ENCODE assay signal across 12 cellular contexts in genomic region chr6:140051521-140052455, GRCh38.
DNase-seq lines count a peak whose midpoint lies in the region; ATAC-seq and TF ChIP-seq lines count a peak whose summit lies in the region.
"Had no signal": no experiment of that assay in that cellular context is flagged by ENCODE, and none has a peak within 500 bp of the region (broad histone marks: within the 10 kb centered on the region; RNA-seq: fewer than 3 reads in every experiment).

No MANE protein-coding gene starts in this region.

- H4K20me1 ChIP-seq in mammary epithelial cell (ENCODE audit: insufficient read depth, low read length) (no peaks in the 10 kb centered on the region), neural progenitor cell (ENCODE audit: low read depth) (no peaks in the 10 kb centered on the region)

- TF ChIP-seq POLR2A in gastroesophageal sphincter (IDR thresholded peaks at IDR 0.05): no peak

- no peaks in the 10 kb centered on the region for H3K36me3 Mint-ChIP-seq in CD8-positive, alpha-beta T cell
- no peaks in the 10 kb centered on the region for H3K36me3 Mint-ChIP-seq in neural progenitor cell

- no peak overlapping the region for H3K4me3 ChIP-seq in mammary epithelial cell (replicated peaks in 1 of 3; ENCODE audit: insufficient read depth in 1 of 3, low read depth in 2 of 3, low read length in 3 of 3)
- no peak overlapping the region for H3K4me3 ChIP-seq in mesenchymal stem cell (ENCODE audit: insufficient read depth in 1 of 2, low read depth in 1 of 2, low read length in 2 of 2)
- no peak overlapping the region for H3K4me3 ChIP-seq in gastroesophageal sphincter
- H3K4me3 ChIP-seq in CD8-positive, alpha-beta T cell (ENCODE audit: low read depth, low read length): no peak overlapping the region
- H3K4me3 ChIP-seq in neural progenitor cell: no peak overlapping the region
- H3K4me3 ChIP-seq: cardiac muscle cell had no signal

- H3K4me2 ChIP-seq in mammary epithelial cell (ENCODE audit: insufficient read depth, low read depth, low read length) (peak overlapping the region; percentile 58), mesenchymal stem cell (ENCODE audit: low read length, poor library complexity, severe bottlenecking) (no peak overlapping the region), neural progenitor cell (no peak overlapping the region)
- H3K4me2 ChIP-seq: KMS-11 had no signal

- intact Hi-C loops in mammary epithelial cell (cut with micrococcal nuclease): loop anchor here (1.0 to 10.0 kb wide), 8 partner anchors 11 to 870 kb away; partner anchors contain the start of gene CITED2
- intact Hi-C loops in CD8-positive, alpha-beta T cell (cut with DNase I, micrococcal nuclease): no loop called here

- in situ Hi-C loops in mammary epithelial cell (cut with MboI; ENCODE audit: low sequenced_read_pairs in 2 of 2): no loop called here

- no peak overlapping the region for H3K23ac ChIP-seq in mesenchymal stem cell (ENCODE audit: low read length in 2 of 2)

- no peak overlapping the region for H2BK120ac ChIP-seq in mesenchymal stem cell (ENCODE audit: low read depth, low read length)

- H3K4me1 ChIP-seq in mammary epithelial cell (ENCODE audit: insufficient read depth, low read length): peaks cover 32% of the 10 kb centered on the region
- peaks cover 1% of the 10 kb centered on the region for H3K4me1 ChIP-seq in mesenchymal stem cell (ENCODE audit: control insufficient read depth, insufficient read depth, low read depth, low read length)
- H3K4me1 ChIP-seq in gastroesophageal sphincter: no peaks in the 10 kb centered on the region
- no peaks in the 10 kb centered on the region for H3K4me1 ChIP-seq in CD8-positive, alpha-beta T cell (ENCODE audit: insufficient read depth, low read length)
- H3K4me1 ChIP-seq in neural progenitor cell: peaks cover 13% of the 10 kb centered on the region

- H3K27me3 ChIP-seq in mammary epithelial cell (ENCODE audit: insufficient read depth, low read length): no peaks in the 10 kb centered on the region
- no peaks in the 10 kb centered on the region for H3K27me3 ChIP-seq in mesenchymal stem cell (ENCODE audit: control insufficient read depth in 1 of 2, insufficient read depth in 1 of 2, low read length in 2 of 2)
- no peaks in the 10 kb centered on the region for H3K27me3 ChIP-seq in gastroesophageal sphincter
- no peaks in the 10 kb centered on the region for H3K27me3 ChIP-seq in CD8-positive, alpha-beta T cell (ENCODE audit: insufficient read depth, low read length)
- H3K27me3 ChIP-seq in neural progenitor cell: no peaks in the 10 kb centered on the region
- H3K27me3 ChIP-seq: cardiac muscle cell had no signal

- TF ChIP-seq EP300 in gastroesophageal sphincter (IDR thresholded peaks at IDR 0.05): no peak

- peak overlapping the region; percentile 76 for H2AK5ac ChIP-seq in mesenchymal stem cell (ENCODE audit: low read length, severe bottlenecking)

- H3F3A ChIP-seq in neural progenitor cell (ENCODE audit: low read depth): peaks cover 6% of the 10 kb centered on the region

- no peak overlapping the region for H3K27ac Mint-ChIP-seq in CD8-positive, alpha-beta T cell
- H3K27ac Mint-ChIP-seq in neural progenitor cell: no peak overlapping the region
- H3K27ac Mint-ChIP-seq: activated CD8-positive, alpha-beta T cell treated with anti-CD3 and anti-CD28 coated beads, Interleukin-2, amount 10 ng/mL, durations not matched to agents 7 days and 5 days had no signal

- no peak overlapping the region for H3K14ac ChIP-seq in mesenchymal stem cell (ENCODE audit: low read length in 2 of 2)

- H3K79me2 ChIP-seq in mammary epithelial cell (ENCODE audit: insufficient read depth, low read length): no peaks in the 10 kb centered on the region
- no peaks in the 10 kb centered on the region for H3K79me2 ChIP-seq in neural progenitor cell (ENCODE audit: low read depth)

- H4K91ac ChIP-seq in mesenchymal stem cell (ENCODE audit: low read length): peak overlapping the region; percentile 27

- peak overlapping the region; percentile 36 for H2AFZ ChIP-seq in mammary epithelial cell (ENCODE audit: low read depth, low read length)
- H2AFZ ChIP-seq in mesenchymal stem cell (ENCODE audit: low read depth, low read length): no peak overlapping the region
- H2AFZ ChIP-seq in neural progenitor cell (replicated peaks): no peak overlapping the region

- TF ChIP-seq CTCF in mammary epithelial cell (conservative IDR thresholded peaks at IDR 0.05 in 1 of 2, IDR thresholded peaks at IDR 0.05 in 1 of 2; ENCODE audit: extremely low read depth in 1 of 2, insufficient read depth in 1 of 2, low read depth in 1 of 2, low read length in 2 of 2) (no peak), gastroesophageal sphincter (IDR thresholded peaks at IDR 0.05) (no peak), neural progenitor cell (IDR thresholded peaks at IDR 0.05) (no peak)
- no peak for TF ChIP-seq CTCF in CD8-positive, alpha-beta T cell (IDR thresholded peaks at IDR 0.05)

- H3K27ac ChIP-seq in mammary epithelial cell (ENCODE audit: insufficient read depth, low read depth, low read length) (peak overlapping the region; percentile 93), mesenchymal stem cell (ENCODE audit: low read length, poor library complexity, severe bottlenecking) (peak overlapping the region; percentile 79), gastroesophageal sphincter (no peak overlapping the region), neural progenitor cell (no peak overlapping the region)
- no peak overlapping the region for H3K27ac ChIP-seq in CD8-positive, alpha-beta T cell (ENCODE audit: low read depth, low read length)
- H3K27ac ChIP-seq: cardiac muscle cell, KMS-11 had no signal

- CTCF ChIA-PET in mammary epithelial cell (lab: Charles Lee; ENCODE audit: low non-redundant PET): interaction anchor here (0.6 to 1.2 kb wide), 5 partner anchors 21 to 682 kb away, joined by 4 to 5 read pairs (median 4); no protein-coding TSS in a partner anchor
- CTCF ChIA-PET in CD8-positive, alpha-beta T cell (lab: Charles Lee): interaction anchor here (1.3 kb wide), 1 partner anchor 1512 kb away, joined by 5 read pairs; no protein-coding TSS in a partner anchor

- TSS peak; percentile 77 for BruUV-seq in mammary epithelial cell (replicated peaks; lab: Mats Ljungman, UMichigan)

- ATAC-seq in gastroesophageal sphincter: no peak
- ATAC-seq in HG02884 (IDR thresholded peaks at IDR 0.05; ENCODE audit: unreplicated experiment): no peak
- ATAC-seq in CD8-positive, alpha-beta T cell: no peak
- ATAC-seq: activated CD8-positive, alpha-beta T cell treated with anti-CD3 and anti-CD28 coated beads, Interleukin-2, amount 10 ng/mL, durations not matched to agents 7 days and 5 days had no signal

- no peaks in the 10 kb centered on the region for H3K79me1 ChIP-seq in mesenchymal stem cell (replicated peaks; ENCODE audit: low read length, poor library complexity, severe bottlenecking)

- dilution Hi-C loops in mammary epithelial cell (cut with HindIII; ENCODE audit: low sequenced_read_pairs): loop anchor here (5.0 kb wide), 1 partner anchor 674 kb away; no protein-coding TSS in a partner anchor

- H3K27me3 Mint-ChIP-seq in CD8-positive, alpha-beta T cell (ENCODE audit: low read depth): peaks cover 8% of the 10 kb centered on the region
- H3K27me3 Mint-ChIP-seq in neural progenitor cell (ENCODE audit: insufficient read depth, low read depth): no peaks in the 10 kb centered on the region

- 17% methylated on average over 6 of the region's 6 CpGs for WGBS in mammary epithelial cell (ENCODE audit: low coverage, missing lambda C conversion rate)
- 0% methylated on average over 4 of the region's 6 CpGs for WGBS in mesenchymal stem cell
- WGBS in gastroesophageal sphincter (ENCODE audit: low coverage in 1 of 2), 2 donors: 48 to 57% methylated on average over 5 to 6 of the region's 6 CpGs

- H3K9ac ChIP-seq in mammary epithelial cell (ENCODE audit: insufficient read depth, low read length) (peak overlapping the region; percentile 67), mesenchymal stem cell (ENCODE audit: low read length) (peak overlapping the region; percentile 61), neural progenitor cell (no peak overlapping the region)
- H3K9ac ChIP-seq: KMS-11 had no signal

- no peak overlapping the region for H2BK15ac ChIP-seq in mesenchymal stem cell (ENCODE audit: low read depth, poor library complexity, severe bottlenecking)

- H3K9me3 Mint-ChIP-seq in CD8-positive, alpha-beta T cell: no peaks in the 10 kb centered on the region
- H3K9me3 Mint-ChIP-seq in neural progenitor cell: no peaks in the 10 kb centered on the region

- DNase-seq in COLO829 (ENCODE audit: low spot score): peak; percentile 58
- DNase-seq in NCI-H1436 treated with DMSO at 0.1 percent for 48 hours (lab: John Stamatoyannopoulos, UW): peak; percentile 23
- peak; percentile 95 for DNase-seq in mammary epithelial cell
- DNase-seq in mesenchymal stem cell: peak; percentile 98
- no peak for DNase-seq in CD8-positive, alpha-beta T cell
- no peak for DNase-seq in neural progenitor cell (ENCODE audit: low spot score)
- DNase-seq: activated CD8-positive, alpha-beta T cell treated with anti-CD3 and anti-CD28 coated beads, Interleukin-2, amount 10 ng/mL, durations not matched to agents 7 days and 5 days; DND-41 had no signal

- H2BK12ac ChIP-seq in mesenchymal stem cell (ENCODE audit: low read length in 2 of 2): peak overlapping the region; percentile 75 to 99

- H3K18ac ChIP-seq in mesenchymal stem cell (ENCODE audit: low read depth in 1 of 2, low read length in 2 of 2): peak overlapping the region in 1 of 2 experiments; percentile 79

- POLR2A ChIA-PET in CD8-positive, alpha-beta T cell (lab: Charles Lee): interaction anchor here (0.5 kb wide), 1 partner anchor 628 kb away, joined by 3 read pairs; no protein-coding TSS in a partner anchor

- no peak overlapping the region for H3K4me3 Mint-ChIP-seq in CD8-positive, alpha-beta T cell
- no peak overlapping the region for H3K4me3 Mint-ChIP-seq in neural progenitor cell
- H3K4me3 Mint-ChIP-seq: activated CD8-positive, alpha-beta T cell treated with anti-CD3 and anti-CD28 coated beads, Interleukin-2, amount 10 ng/mL, durations not matched to agents 7 days and 5 days had no signal

- peak overlapping the region; percentile 28 for H4K8ac ChIP-seq in mesenchymal stem cell (ENCODE audit: low read length)

- H3K4me1 Mint-ChIP-seq in CD8-positive, alpha-beta T cell (ENCODE audit: low read depth): no peaks in the 10 kb centered on the region
- peaks cover 35% of the 10 kb centered on the region for H3K4me1 Mint-ChIP-seq in neural progenitor cell

- H2BK5ac ChIP-seq in mesenchymal stem cell (ENCODE audit: low read depth, low read length, poor library complexity, severe bottlenecking): peak overlapping the region; percentile 24

- H3K4ac ChIP-seq in mesenchymal stem cell (ENCODE audit: low read depth in 1 of 2, low read length in 2 of 2): peak overlapping the region in 1 of 2 experiments; percentile 32

- H3K36me3 ChIP-seq in mammary epithelial cell (ENCODE audit: insufficient read depth, low read length) (no peaks in the 10 kb centered on the region), mesenchymal stem cell (ENCODE audit: control insufficient read depth in 1 of 2, insufficient read depth in 2 of 2, low read depth in 1 of 2, low read length in 2 of 2) (no peaks in the 10 kb centered on the region), gastroesophageal sphincter (no peaks in the 10 kb centered on the region), neural progenitor cell (no peaks in the 10 kb centered on the region)
- H3K36me3 ChIP-seq in CD8-positive, alpha-beta T cell (ENCODE audit: insufficient read depth, low read length): no peaks in the 10 kb centered on the region
- H3K36me3 ChIP-seq: cardiac muscle cell had no signal

- H3K9me3 ChIP-seq in mammary epithelial cell (replicated peaks; ENCODE audit: insufficient read depth, low read length): no peaks in the 10 kb centered on the region
- H3K9me3 ChIP-seq in mesenchymal stem cell (ENCODE audit: control insufficient read depth, low read length): no peaks in the 10 kb centered on the region
- H3K9me3 ChIP-seq in gastroesophageal sphincter: no peaks in the 10 kb centered on the region
- H3K9me3 ChIP-seq in CD8-positive, alpha-beta T cell (ENCODE audit: low read length): no peaks in the 10 kb centered on the region
- no peaks in the 10 kb centered on the region for H3K9me3 ChIP-seq in neural progenitor cell (ENCODE audit: low read depth)

Comparison
In these comparisons a context has a peak if more than half of its experiments do, and no peak if none do; other contexts are left out.
1. DNase-seq: peak in COLO829 (single experiment), NCI-H1436 treated with DMSO at 0.1 percent for 48 hours (single experiment), mammary epithelial cell (single experiment) and mesenchymal stem cell (single experiment); none in CD8-positive, alpha-beta T cell (0 of 7) and neural progenitor cell (single experiment).
2. H3K27ac ChIP-seq: peak in mammary epithelial cell (single experiment) and mesenchymal stem cell (single experiment); none in gastroesophageal sphincter (0 of 4), CD8-positive, alpha-beta T cell (single experiment) and neural progenitor cell (single experiment).